8 cellular contexts compared by ENCODE assay signal in genomic region chr20:25195962-25196700, GRCh38. TPM values are rescaled to one million over a fixed set of nuclear protein-coding genes. Genes with fewer than 3 reads are reported as not detected.
DNase-seq lines count a peak whose midpoint lies in the region; ATAC-seq and TF ChIP-seq lines count a peak whose summit lies in the region.

No MANE protein-coding gene starts in this region.

- H3K27ac ChIP-seq in OCI-LY3 (ENCODE audit: low read length) = peak overlapping the region; percentile 7; the same call in 1 of the 2 replicates
- H3K27ac ChIP-seq in breast epithelium = peak overlapping the region; percentile 87 to 91

- peak overlapping the region; percentile 86 for H3K4me3 Mint-ChIP-seq in activated CD8-positive, alpha-beta memory T cell treated with anti-CD3 and anti-CD28 coated beads, Interleukin-2, amount 10 ng/mL, durations not matched to agents 7 days and 5 days

- H2AFZ ChIP-seq in OCI-LY3 (ENCODE audit: low read depth, low read length) = peak overlapping the region; percentile 82; the same call in 1 of the 2 replicates

- H3K27me3 ChIP-seq in OCI-LY3 (ENCODE audit: low read depth, low read length) (0 out of 2 replicates have a peak, but pooled peaks cover 11% of the 10 kb centered on the region), breast epithelium (no peaks in the 10 kb centered on the region)

- H3K36me3 ChIP-seq in OCI-LY3 (replicated peaks; ENCODE audit: low read depth, low read length) (peaks cover 5% of the 10 kb centered on the region), breast epithelium (no peaks in the 10 kb centered on the region)

- peaks cover 7% of the 10 kb centered on the region; the same call in 1 of the 2 replicates for H4K20me1 ChIP-seq in OCI-LY3 (ENCODE audit: insufficient read depth, low read length)

- peak overlapping the region; percentile 84 for H3K4me2 ChIP-seq in OCI-LY3 (ENCODE audit: low read length)

- CTCF ChIA-PET in activated CD8-positive, alpha-beta memory T cell treated with anti-CD3 and anti-CD28 coated beads, Interleukin-2, amount 10 ng/mL, durations not matched to agents 7 days and 5 days (lab: Charles Lee) = interaction anchor here (1.1 to 2.1 kb wide), 4 partner anchors 8 to 203 kb away, joined by 3 to 7 read pairs (median 3); no protein-coding TSS in a partner anchor

- H3K9me3 ChIP-seq in OCI-LY3 (ENCODE audit: insufficient read depth, low read length) = no peaks in the 10 kb centered on the region
- H3K9me3 ChIP-seq in breast epithelium = no peaks in the 10 kb centered on the region

- peaks cover 4% of the 10 kb centered on the region for H3K36me3 Mint-ChIP-seq in activated CD8-positive, alpha-beta memory T cell treated with anti-CD3 and anti-CD28 coated beads, Interleukin-2, amount 10 ng/mL, durations not matched to agents 7 days and 5 days

- H3K9ac ChIP-seq in OCI-LY3 (ENCODE audit: low read length) = peak overlapping the region; percentile 86

- no peaks in the 10 kb centered on the region for H3K9me3 Mint-ChIP-seq in activated CD8-positive, alpha-beta memory T cell treated with anti-CD3 and anti-CD28 coated beads, Interleukin-2, amount 10 ng/mL, durations not matched to agents 7 days and 5 days (ENCODE audit: low read depth)

- H3K4me3 ChIP-seq in OCI-LY3 (ENCODE audit: low read length) = peak overlapping the region; percentile 92
- peak overlapping the region; percentile 71 to 94 (median 93) for H3K4me3 ChIP-seq in breast epithelium

- H3K27ac Mint-ChIP-seq in activated CD8-positive, alpha-beta memory T cell treated with anti-CD3 and anti-CD28 coated beads, Interleukin-2, amount 10 ng/mL, durations not matched to agents 7 days and 5 days = peak overlapping the region; percentile 62

- peak; percentile 46 for DNase-seq in activated CD8-positive, alpha-beta memory T cell treated with anti-CD3 and anti-CD28 coated beads, Interleukin-2, amount 10 ng/mL, durations not matched to agents 7 days and 5 days
- DNase-seq in activated CD8-positive, alpha-beta memory T cell treated with anti-CD3 and anti-CD28 coated beads, Interleukin-2, amount 50 U/mL, for 48 hours = no peak
- DNase-seq in breast epithelium (ENCODE audit: low spot score in 2 of 2) (peak; percentile 56 to 72), kidney tubule cell (ENCODE audit: low spot score) (peak; percentile 75)
- DNase-seq in stimulated activated CD8-positive, alpha-beta memory T cell treated with anti-CD3 and anti-CD28 coated beads, Interleukin-7, amount 100 ng/mL, for 24 hours (ENCODE audit: low read depth) = peak; percentile 5

- peaks cover 28% of the 10 kb centered on the region for H3K79me2 ChIP-seq in OCI-LY3 (ENCODE audit: low read length)

- H3K4me1 Mint-ChIP-seq in activated CD8-positive, alpha-beta memory T cell treated with anti-CD3 and anti-CD28 coated beads, Interleukin-2, amount 10 ng/mL, durations not matched to agents 7 days and 5 days = peaks cover 26% of the 10 kb centered on the region

- no peak for TF ChIP-seq CTCF in OCI-LY3 (IDR thresholded peaks at IDR 0.05; ENCODE audit: low read depth, low read length)
- TF ChIP-seq CTCF in breast epithelium (IDR thresholded peaks at IDR 0.05) = no peak

- no peak for TF ChIP-seq POLR2A in breast epithelium (IDR thresholded peaks at IDR 0.05)

- H3K27me3 Mint-ChIP-seq in activated CD8-positive, alpha-beta memory T cell treated with anti-CD3 and anti-CD28 coated beads, Interleukin-2, amount 10 ng/mL, durations not matched to agents 7 days and 5 days = no peaks in the 10 kb centered on the region

- intact Hi-C loops in breast epithelium (cut with DNase I; ENCODE audit: low total_unique reads) = loop anchor here (10.0 kb wide), 1 partner anchor 131 kb away; no protein-coding TSS in a partner anchor

- H3K4me1 ChIP-seq in OCI-LY3 (ENCODE audit: low read length) = peaks cover 16% of the 10 kb centered on the region
- H3K4me1 ChIP-seq in breast epithelium = peaks cover 0 to 4% of the 10 kb centered on the region in 2 donors

- ATAC-seq in activated CD8-positive, alpha-beta memory T cell treated with anti-CD3 and anti-CD28 coated beads, Interleukin-2, amount 10 ng/mL, durations not matched to agents 7 days and 5 days = peak; percentile 22
- peak; percentile 15 for ATAC-seq in HG02973 (IDR thresholded peaks at IDR 0.05; ENCODE audit: unreplicated experiment)
- no peak for ATAC-seq in HG03097 (IDR thresholded peaks at IDR 0.05; ENCODE audit: low FRiP score, unreplicated experiment)

RNA-seq across cellular contexts. Expression of gene ENTPD6, which starts 0.6 kb away (rescaled TPM):
- total RNA-seq in activated CD8-positive, alpha-beta memory T cell treated with anti-CD3 and anti-CD28 coated beads, Interleukin-2, amount 10 ng/mL, durations not matched to agents 7 days and 5 days = 10 to 100 TPM; 37.6 to 42.0 TPM
- 10 to 100 TPM; 45.8 to 77.6 (median 71.1) TPM for total RNA-seq in breast epithelium

RNA-seq across cellular contexts. Expression of gene PYGB, which starts 51.8 kb away (rescaled TPM):
- 10 to 100 TPM; 28.4 to 36.8 TPM for total RNA-seq in activated CD8-positive, alpha-beta memory T cell treated with anti-CD3 and anti-CD28 coated beads, Interleukin-2, amount 10 ng/mL, durations not matched to agents 7 days and 5 days
- 100 to 1,000 TPM in 2 of 3 donors, 10 to 100 TPM in 1; 95.7 to 128 (median 121) TPM for total RNA-seq in breast epithelium
